In genomic region chr9:105244996-105245719, GRCh38 we compare ENCODE assay signal across 1 cellular context.
TF ChIP-seq lines count a peak whose summit lies in the region.

No MANE protein-coding gene starts in this region.

TF ChIP-seq in HEK293, 187 proteins besides CTCF, POLR2A, EP300 and RAD21 (continued from another document):
- TF ChIP-seq ZBTB10 (tag by site-specific recombination; IDR thresholded peaks at IDR 0.05) (peak; percentile 63; the same call in 1 of the 2 replicates), ZBTB8A (tag by site-specific recombination; IDR thresholded peaks at IDR 0.05) (peak; percentile 86), BCL11A (tag by site-specific recombination; IDR thresholded peaks at IDR 0.05; ENCODE audit: low read depth) (no peak), KLF8 (tag by site-specific recombination; IDR thresholded peaks at IDR 0.05) (peak; percentile 32; the same call in 1 of the 2 replicates), ZBTB17 (tag by site-specific recombination; IDR thresholded peaks at IDR 0.05) (peak; percentile 77), KLF16 (tag by site-specific recombination; IDR thresholded peaks at IDR 0.05) (0 out of 2 replicates have a peak, but pooled peaks have one; percentile 42), PRDM1 (tag by site-specific recombination; IDR thresholded peaks at IDR 0.05) (no peak), ZBTB20 (tag by site-specific recombination; IDR thresholded peaks at IDR 0.05) (peak; percentile 82), GLIS1 (tag by site-specific recombination; IDR thresholded peaks at IDR 0.05) (peak; percentile 26; the same call in 1 of the 2 replicates), ZNF223 (tag by site-specific recombination; IDR thresholded peaks at IDR 0.05) (no peak), ZNF37A (tag by site-specific recombination; IDR thresholded peaks at IDR 0.05) (no peak)
